Comparison of ENCODE assay signal across 8 cellular contexts in the genomic region with DNA sequence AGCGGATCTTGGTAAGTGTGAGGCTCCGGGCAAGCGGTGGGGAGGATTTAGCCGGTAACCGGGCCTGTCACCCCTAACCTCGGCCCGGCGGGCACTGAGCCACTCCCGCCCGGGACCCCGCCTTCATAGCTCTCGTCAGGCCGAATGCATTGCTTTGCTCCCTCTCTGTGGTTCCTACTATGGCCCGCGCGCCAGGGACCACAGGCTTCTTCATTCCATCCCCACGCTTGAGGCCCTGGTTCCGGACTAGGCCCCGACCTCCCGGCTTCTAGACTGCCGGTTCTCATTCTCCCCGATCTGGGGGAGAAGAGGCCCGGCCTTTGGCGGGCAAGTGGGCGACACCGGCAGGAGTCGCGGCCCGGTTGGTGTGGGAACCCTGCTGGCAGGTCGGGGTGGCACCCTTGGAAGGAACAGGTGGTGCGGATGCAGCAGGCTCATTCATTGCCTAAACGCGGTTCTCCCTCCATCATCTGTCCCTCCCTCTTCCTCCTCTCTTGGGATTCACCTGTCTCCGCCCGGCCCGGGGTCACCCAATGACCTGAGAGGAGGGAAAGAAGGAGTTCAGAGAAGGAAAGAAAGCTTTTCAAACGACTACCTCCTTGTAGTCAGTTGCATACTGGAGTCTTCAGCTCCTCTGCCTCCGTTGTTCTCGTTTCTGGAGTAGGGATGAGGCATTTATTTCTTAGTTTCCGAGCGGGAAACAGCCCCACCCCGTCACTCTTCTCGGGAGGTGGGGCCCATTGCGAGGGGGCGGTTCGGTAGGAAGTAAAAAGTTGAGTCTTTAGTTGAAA. TPM values are rescaled to one million over a fixed set of nuclear protein-coding genes. Genes with fewer than 3 reads are reported as not detected.
DNase-seq lines count a peak whose midpoint lies in the region; ATAC-seq and TF ChIP-seq lines count a peak whose summit lies in the region.

A gene (minus strand): TSS at position 657 of the 791 bp plus-strand sequence. CDS start 6,679 bp downstream, outside the sequence.

- intact Hi-C loops in OCI-LY7 (cut with micrococcal nuclease; ENCODE audit: unreplicated experiment) (loop anchor here (1.0 to 2.0 kb wide), 5 partner anchors 13 to 217 kb away; no protein-coding TSS in a partner anchor), esophagus muscularis mucosa (cut with DNase I) (loop anchor here (5.0 kb wide), 1 partner anchor 285 kb away; a partner anchor contains a TSS)
- intact Hi-C loops in naive thymus-derived CD4-positive, alpha-beta T cell (cut with micrococcal nuclease) = loop anchor here (1.0 to 10.0 kb wide), 18 partner anchors 10 to 1923 kb away; a partner anchor contains a TSS

- H3K4me1 ChIP-seq in OCI-LY7 (ENCODE audit: insufficient read depth, low read length, poor library complexity, severe bottlenecking) (peaks cover 38% of the 10 kb centered on the region), esophagus muscularis mucosa (peaks cover 14 to 70% (median 55%) of the 10 kb centered on the region in 4 donors), stomach smooth muscle (ENCODE audit: control insufficient read depth, insufficient read depth, low read length) (peaks cover 12% of the 10 kb centered on the region)
- peaks cover 22 to 28% of the 10 kb centered on the region in 2 donors for H3K4me1 ChIP-seq in naive thymus-derived CD4-positive, alpha-beta T cell (ENCODE audit: control insufficient read depth in 2 of 2, insufficient read depth in 2 of 2, low read length in 2 of 2)

- H2AFZ ChIP-seq in OCI-LY7 (ENCODE audit: low read length) = no peak within 1 kb of the TSS

- peaks cover 25 to 80% (median 63%) of the 10 kb centered on the region in 7 donors for H3K4me1 Mint-ChIP-seq in naive thymus-derived CD4-positive, alpha-beta T cell

- WGBS in esophagus muscularis mucosa = 0% methylated on average over 30 of the region's 46 CpGs

- DNase-seq in OCI-LY7 (ENCODE audit: low spot score) (peak; percentile 80), esophagus muscularis mucosa (ENCODE audit: extremely low spot score) (no peak)
- peak; percentile 74 for DNase-seq in activated T-cell treated with anti-CD3 and anti-CD28 coated beads, Interleukin-2, amount 50 U/mL, for 1 hour
- DNase-seq in naive thymus-derived CD4-positive, alpha-beta T cell = peak; percentile 51 to 78 (median 67)

- peak within 1 kb of the TSS; percentile 90 for H3K27ac ChIP-seq in C4-2B
- peak within 1 kb of the TSS; percentile 89 for H3K27ac ChIP-seq in OCI-LY7 (ENCODE audit: low read depth, low read length, poor library complexity, severe bottlenecking)
- peak within 1 kb of the TSS; percentile 88 to 97 (median 93) for H3K27ac ChIP-seq in esophagus muscularis mucosa (replicated peaks in 1 of 4)
- H3K27ac ChIP-seq in naive thymus-derived CD4-positive, alpha-beta T cell (ENCODE audit: low read depth, low read length) = peak within 1 kb of the TSS; percentile 92
- peak within 1 kb of the TSS; percentile 77 for H3K27ac ChIP-seq in stomach smooth muscle (ENCODE audit: low read length)

- H3K9ac ChIP-seq in stomach smooth muscle (ENCODE audit: low read length in 2 of 2) = peak within 1 kb of the TSS; percentile 74 to 83

- no TSS peak for BruUV-seq in OCI-LY7 (replicated peaks; lab: Mats Ljungman, UMichigan)

- H3K4me3 ChIP-seq in OCI-LY7 (ENCODE audit: low read depth, low read length, poor library complexity, severe bottlenecking) (peak within 1 kb of the TSS; percentile 84), esophagus muscularis mucosa (peak within 1 kb of the TSS; percentile 82 to 99 (median 92)), stomach smooth muscle (ENCODE audit: low read length in 2 of 2) (peak within 1 kb of the TSS; percentile 78 to 97)
- H3K4me3 ChIP-seq in naive thymus-derived CD4-positive, alpha-beta T cell (ENCODE audit: low read length) = peak within 1 kb of the TSS; percentile 83

- peak within 1 kb of the TSS; percentile 96 to 100 (median 100) for H3K4me3 Mint-ChIP-seq in naive thymus-derived CD4-positive, alpha-beta T cell

- peaks cover 26% of the 10 kb centered on the region for H4K20me1 ChIP-seq in OCI-LY7 (ENCODE audit: insufficient read depth, low read length)

- ATAC-seq in GM19324 (IDR thresholded peaks at IDR 0.05; ENCODE audit: low FRiP score, unreplicated experiment) (peak; percentile 36), HG03457 (IDR thresholded peaks at IDR 0.05; ENCODE audit: unreplicated experiment) (peak; percentile 39)
- peak; percentile 53 for ATAC-seq in naive thymus-derived CD4-positive, alpha-beta T cell

- peak within 1 kb of the TSS; percentile 97 to 100 (median 99) for H3K27ac Mint-ChIP-seq in naive thymus-derived CD4-positive, alpha-beta T cell

- H3K9me2 ChIP-seq in OCI-LY7 (ENCODE audit: insufficient read depth, low read length) = no peaks in the 10 kb centered on the region

- peaks cover 0 to 4% (median 0%) of the 10 kb centered on the region in 11 donors for H3K9me3 Mint-ChIP-seq in naive thymus-derived CD4-positive, alpha-beta T cell

- peaks cover 8 to 23% (median 17%) of the 10 kb centered on the region in 5 donors for H3K36me3 Mint-ChIP-seq in naive thymus-derived CD4-positive, alpha-beta T cell

- TF ChIP-seq POLR2A in esophagus muscularis mucosa (IDR thresholded peaks at IDR 0.05; ENCODE audit: low read depth) = no peak

- no peaks in the 10 kb centered on the region for H3K27me3 Mint-ChIP-seq in naive thymus-derived CD4-positive, alpha-beta T cell

- peak within 1 kb of the TSS; percentile 94 for H3K4me2 ChIP-seq in OCI-LY7 (ENCODE audit: low read length)

- POLR2A ChIA-PET in OCI-LY7 (lab: Charles Lee) = interaction anchor here (0.6 to 3.0 kb wide), 12 partner anchors 10 to 1477 kb away, joined by 3 to 15 read pairs (median 4); no protein-coding TSS in a partner anchor
- POLR2A ChIA-PET in naive thymus-derived CD4-positive, alpha-beta T cell (lab: Charles Lee) = interaction anchor here (0.6 to 3.3 kb wide), 20 partner anchors 10 to 1222 kb away, joined by 3 to 36 read pairs (median 4); a partner anchor contains a TSS

- CTCF ChIA-PET in OCI-LY7 (lab: Charles Lee; ENCODE audit: unreplicated experiment) = interaction anchor here (2.8 kb wide), 1 partner anchor 70 kb away, joined by 8 read pairs; no protein-coding TSS in a partner anchor
- CTCF ChIA-PET in naive thymus-derived CD4-positive, alpha-beta T cell (lab: Charles Lee) = interaction anchor here (1.2 to 1.9 kb wide), 3 partner anchors 20 to 271 kb away, joined by 3 to 6 read pairs (median 3); no protein-coding TSS in a partner anchor

- H3K9me3 ChIP-seq in OCI-LY7 (ENCODE audit: low read length) = peaks cover 18% of the 10 kb centered on the region; the same call in 1 of the 2 replicates
- H3K9me3 ChIP-seq in esophagus muscularis mucosa = no peaks in the 10 kb centered on the region
- H3K9me3 ChIP-seq in naive thymus-derived CD4-positive, alpha-beta T cell (ENCODE audit: control insufficient read depth in 2 of 3, low read length in 3 of 3) = no peaks in the 10 kb centered on the region
- no peaks in the 10 kb centered on the region for H3K9me3 ChIP-seq in stomach smooth muscle (ENCODE audit: control insufficient read depth in 2 of 2, low read length in 2 of 2)

- TF ChIP-seq EP300 in esophagus muscularis mucosa (IDR thresholded peaks at IDR 0.05) = no peak

- no peaks in the 10 kb centered on the region for H3K27me3 ChIP-seq in esophagus muscularis mucosa
- no peaks in the 10 kb centered on the region for H3K27me3 ChIP-seq in naive thymus-derived CD4-positive, alpha-beta T cell (ENCODE audit: control insufficient read depth in 2 of 2, insufficient read depth in 2 of 2, low read length in 2 of 2)
- no peaks in the 10 kb centered on the region for H3K27me3 ChIP-seq in stomach smooth muscle (ENCODE audit: control insufficient read depth in 1 of 2, insufficient read depth in 2 of 2, low read length in 2 of 2)

- TF ChIP-seq CTCF in C4-2B (conservative IDR thresholded peaks at IDR 0.05) (no peak; the same call in 1 of the 2 replicates), OCI-LY7 (conservative IDR thresholded peaks at IDR 0.05; ENCODE audit: low read length) (peak; percentile 54), esophagus muscularis mucosa (IDR thresholded peaks at IDR 0.05) (peak in 2 of 3 experiments; percentile 6 to 31)

- peaks cover 90% of the 10 kb centered on the region for H3K79me2 ChIP-seq in OCI-LY7 (ENCODE audit: insufficient read depth, low read depth, low read length)

- H3K36me3 ChIP-seq in OCI-LY7 (ENCODE audit: insufficient read depth, low read length) (peaks cover 51% of the 10 kb centered on the region), esophagus muscularis mucosa (peaks cover 0 to 8% (median 3%) of the 10 kb centered on the region in 4 donors), stomach smooth muscle (ENCODE audit: control insufficient read depth in 2 of 2, insufficient read depth in 2 of 2, low read length in 2 of 2) (no peaks in the 10 kb centered on the region)
- H3K36me3 ChIP-seq in naive thymus-derived CD4-positive, alpha-beta T cell (ENCODE audit: control insufficient read depth in 2 of 3, insufficient read depth in 3 of 3, low read length in 3 of 3) = peaks cover 0 to 7% (median 0%) of the 10 kb centered on the region in 3 experiments

RNA-seq across cellular contexts. Expression of the gene that starts here (rescaled TPM):
- total RNA-seq in OCI-LY7 (2014; rRNA removed; shearing (Covaris generic)) = 52.1 and 82.6 TPM in 2 replicates
- total RNA-seq in OCI-LY7 (2022) (63.6 and 69.2 TPM in 2 replicates), esophagus muscularis mucosa (10 to 100 TPM; 45.7 to 52.8 (median 50.8) TPM)
- total RNA-seq in naive thymus-derived CD4-positive, alpha-beta T cell = 10 to 100 TPM; 19.4 to 41.6 (median 26.9) TPM
- 100 to 1,000 TPM; 105 to 193 TPM for polyA plus RNA-seq in naive thymus-derived CD4-positive, alpha-beta T cell
